Comparison of ENCODE assay signal across 24 cellular contexts in genomic region chr16:23524001-23524400, GRCh38.
"Had no signal": no experiment of that assay in that cellular context is flagged by ENCODE, and none has a peak within 500 bp of the region (broad histone marks: within the 10 kb centered on the region; RNA-seq: fewer than 3 reads in every experiment).

No MANE protein-coding gene starts in this region.

- H3K4me3 ChIP-seq: heart right ventricle, pancreas, tibial nerve had no signal

- H3K36me3 ChIP-seq: neutrophil had no signal

- H3K27ac Mint-ChIP-seq: activated B cell treated with CpG ODN at 0.5 μM for 24 hours; activated CD4-positive, alpha-beta memory T cell treated with anti-CD3 and anti-CD28 coated beads, Interleukin-2, amount 10 ng/mL, durations not matched to agents 7 days and 5 days; activated naive CD8-positive, alpha-beta T cell treated with anti-CD3 and anti-CD28 coated beads, Interleukin-2, amount 50 U/mL, for 24 hours; activated T-helper 2 cell treated with anti-CD3 and anti-CD28 coated beads, Interferon-gamma antibody, Interleukin-2, Interleukin-4, amounts not matched to agents 10 μg/mL and 5 μg/mL and 100 μg/mL, durations not matched to agents 14 hours and 24 hours and 36 hours; naive thymus-derived CD8-positive, alpha-beta T cell had no signal

- H3K9me3 ChIP-seq: heart right ventricle, neutrophil, pancreas, tibial nerve had no signal

- H3K4me3 Mint-ChIP-seq: activated B cell treated with CpG ODN at 0.5 μM for 24 hours; activated CD4-positive, alpha-beta memory T cell treated with anti-CD3 and anti-CD28 coated beads, Interleukin-2, amount 10 ng/mL, durations not matched to agents 7 days and 5 days; activated naive CD8-positive, alpha-beta T cell treated with anti-CD3 and anti-CD28 coated beads, Interleukin-2, amount 50 U/mL, for 24 hours; brain; naive thymus-derived CD8-positive, alpha-beta T cell had no signal

- ATAC-seq: activated naive CD8-positive, alpha-beta T cell treated with anti-CD3 and anti-CD28 coated beads, Interleukin-2, amount 50 U/mL, for 24 hours; heart right ventricle; left ventricle myocardium superior; naive thymus-derived CD8-positive, alpha-beta T cell; sciatic nerve had no signal

- H3K27me3 Mint-ChIP-seq: activated B cell treated with CpG ODN at 0.5 μM for 24 hours; activated CD4-positive, alpha-beta memory T cell treated with anti-CD3 and anti-CD28 coated beads, Interleukin-2, amount 10 ng/mL, durations not matched to agents 7 days and 5 days; activated naive CD8-positive, alpha-beta T cell treated with anti-CD3 and anti-CD28 coated beads, Interleukin-2, amount 50 U/mL, for 24 hours; naive thymus-derived CD8-positive, alpha-beta T cell had no signal

- H3K27me3 ChIP-seq: heart right ventricle, neutrophil, pancreas, tibial nerve had no signal

- FAIRE-seq: colon, pancreas, TTC549, urothelium cell line had no signal

- H3K9me3 Mint-ChIP-seq: activated B cell treated with CpG ODN at 0.5 μM for 24 hours; activated CD4-positive, alpha-beta memory T cell treated with anti-CD3 and anti-CD28 coated beads, Interleukin-2, amount 10 ng/mL, durations not matched to agents 7 days and 5 days; activated naive CD8-positive, alpha-beta T cell treated with anti-CD3 and anti-CD28 coated beads, Interleukin-2, amount 50 U/mL, for 24 hours; activated T-helper 2 cell treated with anti-CD3 and anti-CD28 coated beads, Interferon-gamma antibody, Interleukin-2, Interleukin-4, amounts not matched to agents 10 μg/mL and 5 μg/mL and 100 μg/mL, durations not matched to agents 14 hours and 24 hours and 36 hours; brain; naive thymus-derived CD8-positive, alpha-beta T cell had no signal

- DNase-seq: activated B cell treated with CpG ODN at 0.5 μM for 24 hours; activated CD4-positive, alpha-beta memory T cell treated with anti-CD3 and anti-CD28 coated beads, Interleukin-2, amount 10 ng/mL, durations not matched to agents 7 days and 5 days; activated CD4-positive, alpha-beta T cell treated with anti-CD3 and anti-CD28 coated beads for 48 hours; activated naive CD4-positive, alpha-beta T cell treated with Interleukin-2 at 50 U/mL for 16 hours; activated naive CD8-positive, alpha-beta T cell treated with anti-CD3 and anti-CD28 coated beads, Interleukin-2, amount 50 U/mL, for 24 hours; activated T-cell treated with anti-CD3 and anti-CD28 coated beads, Interleukin-2, amount 50 U/mL, for 1 hour; anterior cingulate cortex; erythroblast; foreskin melanocyte; heart right ventricle; kidney glomerular epithelial cell; left ventricle myocardium superior; naive thymus-derived CD8-positive, alpha-beta T cell; pancreas; stimulated activated CD4-positive, alpha-beta T cell treated with anti-CD3 and anti-CD28 coated beads, Interleukin-4, amount 100 ng/mL, for 4 hours; stimulated activated naive CD4-positive, alpha-beta T cell treated with Interleukin-2 at 50 U/mL for 16 hours had no signal

- H3K27ac ChIP-seq: neutrophil, pancreas, tibial nerve had no signal

- H3K4me1 Mint-ChIP-seq: activated CD4-positive, alpha-beta memory T cell treated with anti-CD3 and anti-CD28 coated beads, Interleukin-2, amount 10 ng/mL, durations not matched to agents 7 days and 5 days; brain had no signal
